In genomic region chr6:129708496-129709216, GRCh38 we compare ENCODE assay signal across 8 cellular contexts. TPM values are rescaled to one million over a fixed set of nuclear protein-coding genes. Genes with fewer than 3 reads are reported as not detected.
A peak's percentile ranks its signal among the peaks of the same experiment; 100 is the strongest.
DNase-seq lines count a peak whose midpoint lies in the region; ATAC-seq and TF ChIP-seq lines count a peak whose summit lies in the region.

No MANE protein-coding gene starts in this region.

- H3K79me2 ChIP-seq in smooth muscle cell (ENCODE audit: low read depth): peaks cover 10% of the 10 kb centered on the region

- peaks cover 30% of the 10 kb centered on the region for H3K4me1 ChIP-seq in HAP-1
- peaks cover 15% of the 10 kb centered on the region for H3K4me1 ChIP-seq in smooth muscle cell (ENCODE audit: low read depth)

- no peak for DNase-seq in HAP-1 (ENCODE audit: low spot score in 2 of 2)
- no peak for DNase-seq in WTC11 (ENCODE audit: low spot score)
- no peak for DNase-seq in fibroblast of villous mesenchyme (ENCODE audit: low read depth)
- DNase-seq in smooth muscle cell (lab: John Stamatoyannopoulos, UW; ENCODE audit: unreplicated experiment): no peak
- DNase-seq in NCI-H510A (lab: John Stamatoyannopoulos, UW): no peak
- no peak for DNase-seq in HuH-7 (ENCODE audit: low spot score)
- no peak for DNase-seq in NCI-H2227 treated with DMSO at 0.1 percent for 48 hours (lab: John Stamatoyannopoulos, UW)

- H3K4me3 ChIP-seq in HAP-1 (peak overlapping the region; percentile 48), fibroblast of villous mesenchyme (ENCODE audit: low read depth, low read length) (peak overlapping the region; percentile 76), smooth muscle cell (peak overlapping the region; percentile 68)

- H3K36me3 ChIP-seq in HAP-1 (replicated peaks) (no peaks in the 10 kb centered on the region; the same call in 1 of the 2 replicates), smooth muscle cell (ENCODE audit: low read depth) (no peaks in the 10 kb centered on the region)

- no peak overlapping the region for H3K27ac Mint-ChIP-seq in WTC11

- H3K27ac ChIP-seq in smooth muscle cell (ENCODE audit: low read depth): peak overlapping the region; percentile 80

- no peak overlapping the region for H3K9ac ChIP-seq in smooth muscle cell (ENCODE audit: low read depth)

- POLR2A ChIA-PET in WTC11 (lab: Charles Lee): no interaction called here

- H3F3A ChIP-seq in smooth muscle cell (ENCODE audit: low read depth): peaks cover 6% of the 10 kb centered on the region

- ATAC-seq in WTC11: no peak
- ATAC-seq in GM18870 (IDR thresholded peaks at IDR 0.05; ENCODE audit: unreplicated experiment): no peak

- H2AFZ ChIP-seq in smooth muscle cell (ENCODE audit: low read depth): no peak overlapping the region

- no peaks in the 10 kb centered on the region for H3K9me3 Mint-ChIP-seq in WTC11

- in situ Hi-C loops in HAP-1 (cut with MboI; ENCODE audit: low sequenced_read_pairs): no loop called here

- H3K4me1 Mint-ChIP-seq in WTC11: peaks cover 40% of the 10 kb centered on the region

- WGBS in smooth muscle cell (ENCODE audit: low lambda C conversion rate): 71% methylated on average over 4 of the region's 4 CpGs

- H3K9me3 ChIP-seq in HAP-1: no peaks in the 10 kb centered on the region
- H3K9me3 ChIP-seq in smooth muscle cell (replicated peaks; ENCODE audit: low read depth): no peaks in the 10 kb centered on the region

- no peaks in the 10 kb centered on the region for H3K27me3 ChIP-seq in HAP-1 (ENCODE audit: low read depth)
- no peaks in the 10 kb centered on the region for H3K27me3 ChIP-seq in smooth muscle cell (ENCODE audit: low read depth)

- peak overlapping the region; percentile 93 for H3K4me3 Mint-ChIP-seq in WTC11

- H4K20me1 ChIP-seq in smooth muscle cell (ENCODE audit: low read depth): no peaks in the 10 kb centered on the region

- CTCF ChIA-PET in WTC11 (lab: Charles Lee): interaction anchor here (1.7 to 2.4 kb wide), 2 partner anchors 9 to 21 kb away, joined by 4 to 15 read pairs; no protein-coding TSS in a partner anchor

- no peaks in the 10 kb centered on the region; the same call in 1 of the 2 replicates for H3K27me3 Mint-ChIP-seq in WTC11 (ENCODE audit: low read depth)

- peak overlapping the region; percentile 91 for H3K4me2 ChIP-seq in smooth muscle cell

- TF ChIP-seq CTCF in WTC11 (IDR thresholded peaks at IDR 0.05) (no peak), fibroblast of villous mesenchyme (IDR thresholded peaks at IDR 0.05; ENCODE audit: insufficient read depth, low read depth, low read length) (no peak), smooth muscle cell (IDR thresholded peaks at IDR 0.05; ENCODE audit: borderline replicate concordance, insufficient read depth, poor library complexity, severe bottlenecking) (no peak)

- no peaks in the 10 kb centered on the region for H3K36me3 Mint-ChIP-seq in WTC11

TF ChIP-seq in WTC11, 78 proteins besides CTCF, POLR2A, EP300 and RAD21 (continues in another document):
- TF ChIP-seq CREB1 (CRISPR knock-in tag; IDR thresholded peaks at IDR 0.05) (no peak), ZNF532 (CRISPR knock-in tag; IDR thresholded peaks at IDR 0.05; ENCODE audit: borderline replicate concordance) (no peak), CDX4 (CRISPR knock-in tag; IDR thresholded peaks at IDR 0.05; ENCODE audit: borderline replicate concordance) (no peak), CREM (CRISPR knock-in tag; IDR thresholded peaks at IDR 0.05) (no peak), NFYB (CRISPR knock-in tag; conservative IDR thresholded peaks at IDR 0.05; ENCODE audit: low read depth) (no peak), ZBTB21 (CRISPR knock-in tag; IDR thresholded peaks at IDR 0.05; ENCODE audit: borderline replicate concordance) (no peak), ZBTB43 (CRISPR knock-in tag; IDR thresholded peaks at IDR 0.05) (no peak), FOXJ3 (CRISPR knock-in tag; IDR thresholded peaks at IDR 0.05; ENCODE audit: borderline replicate concordance) (no peak), E2F1 (CRISPR knock-in tag; IDR thresholded peaks at IDR 0.05) (no peak), OVOL2 (CRISPR knock-in tag; IDR thresholded peaks at IDR 0.05; ENCODE audit: borderline replicate concordance) (no peak), ZNF281 (CRISPR knock-in tag; IDR thresholded peaks at IDR 0.05) (no peak), SP1 (CRISPR knock-in tag; conservative IDR thresholded peaks at IDR 0.05) (no peak), FOXK1 (CRISPR knock-in tag; IDR thresholded peaks at IDR 0.05) (no peak), SOX15 (CRISPR knock-in tag; IDR thresholded peaks at IDR 0.05) (no peak), ZNF219 (CRISPR knock-in tag; IDR thresholded peaks at IDR 0.05; ENCODE audit: borderline replicate concordance) (no peak), ETV6 (CRISPR knock-in tag; IDR thresholded peaks at IDR 0.05) (no peak)

RNA-seq across cellular contexts. Expression of gene ARHGAP18, which starts 1.3 kb away (rescaled TPM):
- total RNA-seq in WTC11 (2021): 3.7 to 4.6 TPM (median 4.4 TPM) in 3 replicates
- 30.9 and 47.1 TPM in 2 replicates for total RNA-seq in fibroblast of villous mesenchyme
- total RNA-seq in smooth muscle cell: 9.6 and 10.7 TPM in 2 replicates
- 3.2 and 3.5 TPM in 2 replicates for polyA plus RNA-seq in smooth muscle cell
